Comparison of ENCODE assay signal across 8 cellular contexts in the genomic region with DNA sequence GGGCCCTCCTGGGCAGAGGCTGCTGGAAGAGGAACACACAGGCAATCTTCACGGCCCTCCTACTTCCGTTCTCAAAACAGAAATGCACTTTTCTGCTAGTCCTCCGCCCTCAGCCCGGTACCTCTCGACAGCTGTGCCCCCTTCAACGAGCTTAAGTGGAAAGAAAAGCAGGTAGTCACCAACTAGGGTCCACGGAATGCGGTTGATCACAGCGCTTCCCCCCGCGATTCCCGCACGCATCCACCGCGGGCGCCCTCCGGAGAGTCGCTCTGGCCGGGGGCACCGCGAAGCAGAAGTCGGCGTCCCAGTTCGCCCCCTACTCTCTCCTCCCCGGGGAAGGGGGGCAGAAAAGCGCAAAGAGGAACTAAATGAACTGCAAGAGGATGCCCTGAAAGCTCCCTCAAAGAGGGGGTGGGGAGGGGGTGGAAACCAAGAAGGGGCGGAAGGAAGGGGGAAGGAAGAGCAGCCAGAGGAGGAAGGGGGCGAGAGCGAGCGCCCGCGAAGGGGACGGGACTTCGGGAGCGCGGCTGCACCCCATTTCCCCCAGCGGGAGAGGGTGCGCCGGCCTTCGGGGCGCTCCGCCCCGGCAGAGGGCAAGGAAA. TPM values are rescaled to one million over a fixed set of nuclear protein-coding genes. Genes with fewer than 3 reads are reported as not detected.
A peak's percentile ranks its signal among the peaks of the same experiment; 100 is the strongest.
DNase-seq lines count a peak whose midpoint lies in the region; ATAC-seq and TF ChIP-seq lines count a peak whose summit lies in the region.

No MANE protein-coding gene starts in this region.

- H3K36me3 ChIP-seq in OCI-LY7 (ENCODE audit: insufficient read depth, low read length) = peaks cover 3% of the 10 kb centered on the region; the same call in 1 of the 2 replicates

- peak overlapping the region; percentile 79 for H3K4me3 ChIP-seq in OCI-LY7 (ENCODE audit: low read depth, low read length, poor library complexity, severe bottlenecking)

- H3K4me3 Mint-ChIP-seq in natural killer cell treated with Interleukin-12 subunit alpha and Interleukin-12 subunit beta and Interleukin-15 and Interleukin-18, amount 100 ng/mL, for 72 hours = peak overlapping the region; percentile 97

- no peaks in the 10 kb centered on the region for H3K9me3 ChIP-seq in OCI-LY7 (ENCODE audit: low read length)

- H3K36me3 Mint-ChIP-seq in natural killer cell treated with Interleukin-12 subunit alpha and Interleukin-12 subunit beta and Interleukin-15 and Interleukin-18, amount 100 ng/mL, for 72 hours = no peaks in the 10 kb centered on the region

- H3K4me1 ChIP-seq in OCI-LY7 (ENCODE audit: insufficient read depth, low read length, poor library complexity, severe bottlenecking) = peaks cover 57% of the 10 kb centered on the region

- H3K4me2 ChIP-seq in OCI-LY7 (ENCODE audit: low read length) = peak overlapping the region; percentile 84

- peak overlapping the region; percentile 92 to 94 for H3K27ac Mint-ChIP-seq in natural killer cell treated with Interleukin-12 subunit alpha and Interleukin-12 subunit beta and Interleukin-15 and Interleukin-18, amount 100 ng/mL, for 72 hours

- peak overlapping the region; percentile 48 for H2AFZ ChIP-seq in OCI-LY7 (ENCODE audit: low read length)

- intact Hi-C loops in OCI-LY7 (cut with micrococcal nuclease; ENCODE audit: unreplicated experiment) = loop anchor here (2.0 to 5.0 kb wide), 3 partner anchors 97 to 755 kb away; no protein-coding TSS in a partner anchor

- H3K4me1 Mint-ChIP-seq in natural killer cell treated with Interleukin-12 subunit alpha and Interleukin-12 subunit beta and Interleukin-15 and Interleukin-18, amount 100 ng/mL, for 72 hours (ENCODE audit: low read depth in 2 of 2) = peaks cover 21 to 37% of the 10 kb centered on the region in 2 donors

- H3K27me3 Mint-ChIP-seq in natural killer cell treated with Interleukin-12 subunit alpha and Interleukin-12 subunit beta and Interleukin-15 and Interleukin-18, amount 100 ng/mL, for 72 hours = no peaks in the 10 kb centered on the region

- no TSS peak for BruUV-seq in OCI-LY7 (replicated peaks; lab: Mats Ljungman, UMichigan)

- TF ChIP-seq CTCF in OCI-LY7 (conservative IDR thresholded peaks at IDR 0.05; ENCODE audit: low read length) = no peak; the same call in 1 of the 2 replicates

- peak; percentile 15 for ATAC-seq in HG03097 (IDR thresholded peaks at IDR 0.05; ENCODE audit: low FRiP score, unreplicated experiment)
- ATAC-seq in natural killer cell treated with Interleukin-12 subunit alpha and Interleukin-12 subunit beta and Interleukin-15 and Interleukin-18, amount 100 ng/mL, for 72 hours = peak; percentile 0 to 1

- H3K79me2 ChIP-seq in OCI-LY7 (ENCODE audit: insufficient read depth, low read depth, low read length) = peaks cover 50% of the 10 kb centered on the region

- CTCF ChIA-PET in OCI-LY7 (lab: Charles Lee; ENCODE audit: unreplicated experiment) = interaction anchor here (0.6 kb wide), 1 partner anchor 147 kb away, joined by 4 read pairs; no protein-coding TSS in a partner anchor

- H3K27ac ChIP-seq in OCI-LY7 (ENCODE audit: low read depth, low read length, poor library complexity, severe bottlenecking) = peak overlapping the region; percentile 85

- no peaks in the 10 kb centered on the region for H3K9me2 ChIP-seq in OCI-LY7 (ENCODE audit: insufficient read depth, low read length)

- no peaks in the 10 kb centered on the region for H3K9me3 Mint-ChIP-seq in natural killer cell treated with Interleukin-12 subunit alpha and Interleukin-12 subunit beta and Interleukin-15 and Interleukin-18, amount 100 ng/mL, for 72 hours

- POLR2A ChIA-PET in OCI-LY7 (lab: Charles Lee) = interaction anchor here (0.6 to 1.5 kb wide), 10 partner anchors 12 to 866 kb away, joined by 3 to 6 read pairs (median 3); partner anchors contain the start of gene PPP1R2

- H4K20me1 ChIP-seq in OCI-LY7 (ENCODE audit: insufficient read depth, low read length) = peaks cover 18% of the 10 kb centered on the region

- peak; percentile 40 for DNase-seq in NCI-H748 (lab: John Stamatoyannopoulos, UW; ENCODE audit: unreplicated experiment)
- DNase-seq in NCI-H748 treated with DMSO at 0.1 percent for 48 hours (lab: John Stamatoyannopoulos, UW) = no peak
- DNase-seq in OCI-LY7 (ENCODE audit: low spot score) = peak; percentile 80
- DNase-seq in activated T-helper 1 cell treated with Interleukin-2 at 50 U/mL for 16 hours (ENCODE audit: low read depth) = peak; percentile 33
- peak; percentile 37 for DNase-seq in fibroblast of gingiva (ENCODE audit: low read depth)
- peak; percentile 66 for DNase-seq in natural killer cell treated with Interleukin-12 subunit alpha and Interleukin-12 subunit beta and Interleukin-15 and Interleukin-18, amount 100 ng/mL, for 72 hours (ENCODE audit: low spot score)
- peak; percentile 37 for DNase-seq in stimulated activated naive CD4-positive, alpha-beta T cell treated with Interleukin-2 at 50 U/mL for 16 hours (lab: John Stamatoyannopoulos, UW)

RNA-seq across cellular contexts. Expression of gene ACAP2, which starts 0.7 kb away (rescaled TPM):
- total RNA-seq in OCI-LY7 (2014; rRNA removed; shearing (Covaris generic)) = 43.9 and 60.8 TPM in 2 replicates
- total RNA-seq in OCI-LY7 (2022) = 71.1 and 80.7 TPM in 2 replicates
- total RNA-seq in natural killer cell treated with Interleukin-12 subunit alpha and Interleukin-12 subunit beta and Interleukin-15 and Interleukin-18, amount 100 ng/mL, for 72 hours = 10 to 100 TPM; 48.1 to 60.0 TPM
